Comparison of ENCODE assay signal across 1 cellular context in genomic region chr1:22910986-22911651, GRCh38.
A peak's percentile ranks its signal among the peaks of the same experiment; 100 is the strongest.
TF ChIP-seq lines count a peak whose summit lies in the region.

No MANE protein-coding gene starts in this region.

TF ChIP-seq in HEK293, 187 proteins besides CTCF, POLR2A, EP300 and RAD21 (continued from another document and continues in another):
- TF ChIP-seq ZNF555 (tag by site-specific recombination; conservative IDR thresholded peaks at IDR 0.05) (peak; percentile 73), ZNF785 (tag by site-specific recombination; IDR thresholded peaks at IDR 0.05) (no peak), ZNF830 (tag by site-specific recombination; IDR thresholded peaks at IDR 0.05; ENCODE audit: low read depth) (no peak), ZNF223 (tag by site-specific recombination; IDR thresholded peaks at IDR 0.05) (no peak), SP2 (tag by site-specific recombination; IDR thresholded peaks at IDR 0.05) (no peak), ZXDB (tag by site-specific recombination; IDR thresholded peaks at IDR 0.05) (no peak; the same call in 1 of the 2 replicates), ZBTB20 (tag by site-specific recombination; IDR thresholded peaks at IDR 0.05) (no peak), ZNF354C (tag by site-specific recombination; IDR thresholded peaks at IDR 0.05; ENCODE audit: borderline replicate concordance, low read depth) (0 out of 2 replicates have a peak, but pooled peaks have one; percentile 62), ZNF639 (tag by site-specific recombination; IDR thresholded peaks at IDR 0.05) (no peak), ZNF211 (tag by site-specific recombination; IDR thresholded peaks at IDR 0.05; ENCODE audit: low read depth) (no peak), BCL11A (tag by site-specific recombination; IDR thresholded peaks at IDR 0.05; ENCODE audit: low read depth) (no peak), ZNF416 (tag by site-specific recombination; IDR thresholded peaks at IDR 0.05) (no peak), ZNF2 (tag by site-specific recombination; IDR thresholded peaks at IDR 0.05) (no peak), GLI2 (tag by site-specific recombination; IDR thresholded peaks at IDR 0.05; ENCODE audit: borderline replicate concordance, low read depth) (no peak; the same call in 1 of the 2 replicates), ZNF76 (tag by site-specific recombination; IDR thresholded peaks at IDR 0.05; ENCODE audit: borderline replicate concordance, low read depth) (no peak), ZNF132 (tag by site-specific recombination; IDR thresholded peaks at IDR 0.05; ENCODE audit: borderline replicate concordance) (no peak), BCL6B (tag by site-specific recombination; IDR thresholded peaks at IDR 0.05) (no peak), ZNF19 (tag by site-specific recombination; IDR thresholded peaks at IDR 0.05; ENCODE audit: low read depth) (no peak), ZNF184 (tag by site-specific recombination; IDR thresholded peaks at IDR 0.05) (no peak), ZBTB8A (tag by site-specific recombination; IDR thresholded peaks at IDR 0.05) (peak; percentile 63), MZF1 (tag by site-specific recombination; IDR thresholded peaks at IDR 0.05; ENCODE audit: borderline replicate concordance) (no peak), KLF17 (tag by site-specific recombination; IDR thresholded peaks at IDR 0.05) (no peak), ZFHX2 (tag by site-specific recombination; conservative IDR thresholded peaks at IDR 0.05) (peak; percentile 66), ZNF311 (tag by site-specific recombination; IDR thresholded peaks at IDR 0.05; ENCODE audit: borderline replicate concordance) (no peak), ZSCAN4 (tag by site-specific recombination; IDR thresholded peaks at IDR 0.05) (no peak), ZNF23 (tag by site-specific recombination; IDR thresholded peaks at IDR 0.05; ENCODE audit: borderline replicate concordance) (no peak), ZNF624 (tag by site-specific recombination; IDR thresholded peaks at IDR 0.05) (no peak), ZNF549 (tag by site-specific recombination; IDR thresholded peaks at IDR 0.05) (no peak), ZFP69B (tag by site-specific recombination; IDR thresholded peaks at IDR 0.05) (no peak), ZFP3 (tag by site-specific recombination; IDR thresholded peaks at IDR 0.05; ENCODE audit: low read depth) (no peak), ZBTB26 (tag by site-specific recombination; optimal IDR thresholded peaks at IDR 0.05) (no peak), ZBTB7A (tag by site-specific recombination; IDR thresholded peaks at IDR 0.05; ENCODE audit: low read depth) (no peak), RBAK (tag by site-specific recombination; IDR thresholded peaks at IDR 0.05) (no peak), ZNF623 (tag by site-specific recombination; IDR thresholded peaks at IDR 0.05) (peak; percentile 69), ZNF398 (tag by site-specific recombination; IDR thresholded peaks at IDR 0.05) (no peak), ZNF133 (tag by site-specific recombination; IDR thresholded peaks at IDR 0.05) (no peak), ZNF394 (tag by site-specific recombination; IDR thresholded peaks at IDR 0.05; ENCODE audit: borderline replicate concordance) (peak; percentile 94), ZSCAN23 (tag by site-specific recombination; IDR thresholded peaks at IDR 0.05) (no peak), ZNF138 (tag by site-specific recombination; IDR thresholded peaks at IDR 0.05; ENCODE audit: borderline replicate concordance) (no peak), ZNF221 (tag by site-specific recombination; IDR thresholded peaks at IDR 0.05; ENCODE audit: borderline replicate concordance) (no peak), ZNF341 (tag by site-specific recombination; IDR thresholded peaks at IDR 0.05; ENCODE audit: low read depth) (no peak), ZNF837 (tag by site-specific recombination; IDR thresholded peaks at IDR 0.05) (no peak), ZNF37A (tag by site-specific recombination; IDR thresholded peaks at IDR 0.05) (no peak), ZSCAN16 (tag by site-specific recombination; IDR thresholded peaks at IDR 0.05) (no peak), ZNF26 (tag by site-specific recombination; IDR thresholded peaks at IDR 0.05) (no peak), ZBTB1 (tag by site-specific recombination; IDR thresholded peaks at IDR 0.05) (no peak), OSR2 (tag by site-specific recombination; IDR thresholded peaks at IDR 0.05) (no peak), KLF9 (tag by site-specific recombination; IDR thresholded peaks at IDR 0.05; ENCODE audit: low read depth) (no peak), ZNF596 (tag by site-specific recombination; IDR thresholded peaks at IDR 0.05) (no peak), ZNF660 (tag by site-specific recombination; IDR thresholded peaks at IDR 0.05) (no peak), ZNF266 (tag by site-specific recombination; IDR thresholded peaks at IDR 0.05; ENCODE audit: low read depth) (peak; percentile 18; the same call in 1 of the 2 replicates), ZNF600 (tag by site-specific recombination; IDR thresholded peaks at IDR 0.05) (no peak), ZNF529 (tag by site-specific recombination; IDR thresholded peaks at IDR 0.05; ENCODE audit: insufficient replicate concordance) (peak; percentile 34), KLF7 (tag by site-specific recombination; IDR thresholded peaks at IDR 0.05; ENCODE audit: borderline replicate concordance) (no peak), ZBTB21 (tag by site-specific recombination; IDR thresholded peaks at IDR 0.05) (no peak), ZNF391 (tag by site-specific recombination; IDR thresholded peaks at IDR 0.05; ENCODE audit: borderline replicate concordance, low read depth) (no peak), ZNF48 (tag by site-specific recombination; IDR thresholded peaks at IDR 0.05) (no peak), ZNF747 (tag by site-specific recombination; IDR thresholded peaks at IDR 0.05) (no peak), ZNF140 (tag by site-specific recombination; IDR thresholded peaks at IDR 0.05) (peak; percentile 62; the same call in 1 of the 2 replicates), SCRT2 (tag by site-specific recombination; IDR thresholded peaks at IDR 0.05) (no peak), ZNF621 (tag by site-specific recombination; IDR thresholded peaks at IDR 0.05) (no peak), INSM2 (tag by site-specific recombination; IDR thresholded peaks at IDR 0.05) (no peak), ZNF366 (tag by site-specific recombination; conservative IDR thresholded peaks at IDR 0.05) (no peak), ZNF114 (tag by site-specific recombination; IDR thresholded peaks at IDR 0.05) (no peak), ZNF692 (tag by site-specific recombination; IDR thresholded peaks at IDR 0.05) (no peak), ZNF433 (tag by site-specific recombination; IDR thresholded peaks at IDR 0.05; ENCODE audit: low read depth) (no peak), GLIS2 (tag by site-specific recombination; IDR thresholded peaks at IDR 0.05) (no peak), GLI4 (tag by site-specific recombination; IDR thresholded peaks at IDR 0.05) (no peak), ZNF701 (tag by site-specific recombination; IDR thresholded peaks at IDR 0.05) (no peak)
